ENCODE assay signal across 8 cellular contexts in the genomic region with DNA sequence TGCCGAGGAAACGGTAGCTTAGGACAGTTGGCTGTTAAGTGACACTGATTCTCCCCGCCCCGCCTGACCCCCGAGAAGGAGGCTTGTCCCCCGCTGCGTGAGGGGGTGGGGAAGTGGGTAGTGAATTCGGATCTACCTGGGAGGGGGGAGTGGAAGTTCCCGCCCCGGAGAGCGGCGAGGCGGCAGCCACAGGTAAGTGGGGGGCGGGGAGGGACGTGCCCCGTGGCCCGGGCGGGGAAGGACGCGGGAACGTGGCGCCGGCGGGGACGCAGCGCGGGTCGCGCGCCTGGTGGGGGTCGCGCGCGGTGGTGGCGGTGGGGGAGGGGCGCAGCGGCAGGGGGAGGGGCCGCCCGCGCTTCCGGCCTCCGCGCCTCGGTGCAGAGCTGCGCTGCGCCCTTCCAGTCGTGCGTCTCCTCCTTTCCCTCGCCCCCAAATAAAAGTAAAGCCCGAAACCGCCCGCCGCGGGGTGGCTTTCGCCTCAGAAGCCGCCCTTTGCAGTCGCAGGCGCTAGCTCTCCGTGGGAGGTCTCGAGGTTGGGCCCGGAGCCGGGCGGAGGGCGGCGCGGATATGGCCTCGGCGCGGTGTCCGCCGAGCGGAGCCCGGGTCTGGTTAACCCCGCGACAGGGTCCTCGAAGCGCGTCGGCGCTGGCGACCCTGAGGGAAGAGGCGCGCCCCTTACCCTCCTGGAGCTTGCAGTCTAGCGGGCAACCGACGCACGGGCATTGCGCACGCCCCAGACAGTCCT. TPM values are rescaled to one million over a fixed set of nuclear protein-coding genes. Genes with fewer than 3 reads are reported as not detected.
DNase-seq lines count a peak whose midpoint lies in the region; ATAC-seq and TF ChIP-seq lines count a peak whose summit lies in the region.

No MANE protein-coding gene starts in this region.

- H3K36me3 ChIP-seq in fibroblast of lung (ENCODE audit: control insufficient read depth, insufficient read depth, low read length): no peaks in the 10 kb centered on the region
- H3K36me3 ChIP-seq in stomach smooth muscle (ENCODE audit: control insufficient read depth in 2 of 2, insufficient read depth in 2 of 2, low read length in 2 of 2): no peaks in the 10 kb centered on the region

- H4K20me1 ChIP-seq in fibroblast of lung (ENCODE audit: control insufficient read depth, extremely low read depth, insufficient read depth, low read length): no peaks in the 10 kb centered on the region

- H3K9me3 Mint-ChIP-seq in activated T-cell treated with anti-CD3 and anti-CD28 coated beads, Interleukin-2, amount 50 U/mL, for 4 hours: no peaks in the 10 kb centered on the region
- peaks cover 3% of the 10 kb centered on the region for H3K9me3 Mint-ChIP-seq in nephron

- H3K4me3 ChIP-seq in fibroblast of lung (replicated peaks in 1 of 4; ENCODE audit: control extremely low read depth in 1 of 4, insufficient read depth in 1 of 4, low read depth in 3 of 4, low read length in 4 of 4) (peak overlapping the region; percentile 34 to 87 (median 74)), stomach smooth muscle (ENCODE audit: low read length in 2 of 2) (peak overlapping the region; percentile 74 to 90)

- no peaks in the 10 kb centered on the region for H3K4me1 ChIP-seq in fibroblast of lung (ENCODE audit: control insufficient read depth, extremely low read depth, insufficient read depth, low read length)
- H3K4me1 ChIP-seq in stomach smooth muscle (ENCODE audit: control insufficient read depth, insufficient read depth, low read length): peaks cover 12% of the 10 kb centered on the region

- peak overlapping the region; percentile 83 for H3K4me3 Mint-ChIP-seq in activated T-cell treated with anti-CD3 and anti-CD28 coated beads, Interleukin-2, amount 50 U/mL, for 4 hours
- H3K4me3 Mint-ChIP-seq in nephron: peak overlapping the region; percentile 82 to 99 (median 88)

- H3K9ac ChIP-seq in fibroblast of lung (ENCODE audit: insufficient read depth, low read length): peak overlapping the region; percentile 83
- peak overlapping the region; percentile 75 to 89 for H3K9ac ChIP-seq in stomach smooth muscle (ENCODE audit: low read length in 2 of 2)

- H3K9me3 ChIP-seq in fibroblast of lung (ENCODE audit: control insufficient read depth, insufficient read depth, low read depth, low read length) (no peaks in the 10 kb centered on the region), stomach smooth muscle (ENCODE audit: control insufficient read depth in 2 of 2, low read length in 2 of 2) (no peaks in the 10 kb centered on the region)

- TF ChIP-seq CTCF in fibroblast of lung (conservative IDR thresholded peaks at IDR 0.05 in 1 of 2, IDR thresholded peaks at IDR 0.05 in 1 of 2; ENCODE audit: low read depth in 1 of 2, low read length in 2 of 2) (no peak), nephron (IDR thresholded peaks at IDR 0.05; ENCODE audit: unreplicated experiment in 3 of 3) (no peak)

- no peaks in the 10 kb centered on the region for H3K36me3 Mint-ChIP-seq in activated T-cell treated with anti-CD3 and anti-CD28 coated beads, Interleukin-2, amount 50 U/mL, for 4 hours (ENCODE audit: insufficient read depth)
- peaks cover 14% of the 10 kb centered on the region for H3K36me3 Mint-ChIP-seq in nephron (ENCODE audit: low read depth)

- peak overlapping the region; percentile 67 for H2AFZ ChIP-seq in fibroblast of lung (ENCODE audit: low read length)

- peaks cover 41% of the 10 kb centered on the region for H3K79me2 ChIP-seq in fibroblast of lung (ENCODE audit: control insufficient read depth, insufficient read depth, low read length)

- no peaks in the 10 kb centered on the region for H3K27me3 Mint-ChIP-seq in activated T-cell treated with anti-CD3 and anti-CD28 coated beads, Interleukin-2, amount 50 U/mL, for 4 hours (ENCODE audit: low read depth)
- no peaks in the 10 kb centered on the region for H3K27me3 Mint-ChIP-seq in nephron (ENCODE audit: low read depth)

- H3K4me1 Mint-ChIP-seq in activated T-cell treated with anti-CD3 and anti-CD28 coated beads, Interleukin-2, amount 50 U/mL, for 4 hours (ENCODE audit: low read depth): peaks cover 36% of the 10 kb centered on the region
- H3K4me1 Mint-ChIP-seq in nephron: peaks cover 30% of the 10 kb centered on the region

- H3K27ac Mint-ChIP-seq in nephron: peak overlapping the region; percentile 99 to 100 (median 99)

- DNase-seq in AG08395 (ENCODE audit: low spot score): peak; percentile 44
- DNase-seq in NOMO-1 treated with DMSO at 0.1 percent for 48 hours (lab: John Stamatoyannopoulos, UW; ENCODE audit: unreplicated experiment): peak; percentile 35
- peak; percentile 75 for DNase-seq in activated T-cell treated with anti-CD3 and anti-CD28 coated beads, Interleukin-2, amount 50 U/mL, for 4 hours
- peak; percentile 28 to 32 for DNase-seq in fibroblast of lung (ENCODE audit: low read depth in 2 of 2)

- H3K4me2 ChIP-seq in fibroblast of lung (ENCODE audit: extremely low read depth, insufficient read depth, low read length): peak overlapping the region; percentile 85

- ATAC-seq in GM18858 (IDR thresholded peaks at IDR 0.05; ENCODE audit: unreplicated experiment) (peak; percentile 17), HG03060 (IDR thresholded peaks at IDR 0.05; ENCODE audit: low read depth, unreplicated experiment) (peak; percentile 10)
- peak; percentile 69 to 73 for ATAC-seq in activated T-cell treated with anti-CD3 and anti-CD28 coated beads, Interleukin-2, amount 50 U/mL, for 4 hours

- H3K27ac ChIP-seq in fibroblast of lung (ENCODE audit: insufficient read depth, low read length) (peak overlapping the region; percentile 94), stomach smooth muscle (ENCODE audit: low read length) (peak overlapping the region; percentile 95)

- H3K27me3 ChIP-seq in fibroblast of lung (ENCODE audit: control insufficient read depth, insufficient read depth, low read length): no peaks in the 10 kb centered on the region
- no peaks in the 10 kb centered on the region for H3K27me3 ChIP-seq in stomach smooth muscle (ENCODE audit: control insufficient read depth in 1 of 2, insufficient read depth in 2 of 2, low read length in 2 of 2)

RNA-seq across cellular contexts. Expression of gene ATF1, which starts 0.4 kb away (rescaled TPM):
- 10 to 100 TPM; 55.5 to 72.6 (median 60.8) TPM for total RNA-seq in activated T-cell treated with anti-CD3 and anti-CD28 coated beads, Interleukin-2, amount 50 U/mL, for 4 hours
- total RNA-seq in fibroblast of lung: 36.0 and 44.8 TPM in 2 replicates
- 40.6 and 41.7 TPM in 2 replicates for polyA plus RNA-seq in fibroblast of lung
- 21.5 and 26.8 TPM in 2 replicates for polyA plus RNA-seq in fibroblast of lung (2012)
- 8.9 and 26.6 TPM in 2 replicates for polyA minus RNA-seq in fibroblast of lung (ENCODE audit: low replicate concordance)

Comparison
In these comparisons a context has a peak if more than half of its experiments do, and no peak if none do; other contexts are left out.
1. Peak in every context shown above with its lines: DNase-seq, ATAC-seq, H3K4me3 ChIP-seq and H3K27ac ChIP-seq.
2. ATAC-seq: peak in every context shown above with its lines; median percentile 71 in activated T-cell treated with anti-CD3 and anti-CD28 coated beads, Interleukin-2, amount 50 U/mL, for 4 hours; 17 in GM18858; 10 in HG03060.